In genomic region chr12:32312049-32312670, GRCh38 we compare ENCODE assay signal across 1 cellular context.
TF ChIP-seq lines count a peak whose summit lies in the region.

No MANE protein-coding gene starts in this region.

TF ChIP-seq in K562, 482 proteins besides CTCF, POLR2A, EP300 and RAD21 (continued from another document):
- TF ChIP-seq PBX2 (CRISPR knock-in tag; IDR thresholded peaks at IDR 0.05; ENCODE audit: low read depth) (no peak), PBX2 (tag; conservative IDR thresholded peaks at IDR 0.05; ENCODE audit: low read depth) (peak; percentile 95), DEAF1 (CRISPR knock-in tag; IDR thresholded peaks at IDR 0.05) (peak; percentile 67), MYBL2 (IDR thresholded peaks at IDR 0.05; ENCODE audit: low read depth) (no peak), MYBL2 (CRISPR knock-in tag; IDR thresholded peaks at IDR 0.05; ENCODE audit: borderline replicate concordance) (no peak), PATZ1 (CRISPR knock-in tag; IDR thresholded peaks at IDR 0.05; ENCODE audit: borderline replicate concordance) (no peak), PKNOX1 (IDR thresholded peaks at IDR 0.05) (peak; percentile 73), E2F5 (CRISPR knock-in tag; IDR thresholded peaks at IDR 0.05) (no peak)
